Comparison of ENCODE assay signal across 7 cellular contexts in the genomic region with DNA sequence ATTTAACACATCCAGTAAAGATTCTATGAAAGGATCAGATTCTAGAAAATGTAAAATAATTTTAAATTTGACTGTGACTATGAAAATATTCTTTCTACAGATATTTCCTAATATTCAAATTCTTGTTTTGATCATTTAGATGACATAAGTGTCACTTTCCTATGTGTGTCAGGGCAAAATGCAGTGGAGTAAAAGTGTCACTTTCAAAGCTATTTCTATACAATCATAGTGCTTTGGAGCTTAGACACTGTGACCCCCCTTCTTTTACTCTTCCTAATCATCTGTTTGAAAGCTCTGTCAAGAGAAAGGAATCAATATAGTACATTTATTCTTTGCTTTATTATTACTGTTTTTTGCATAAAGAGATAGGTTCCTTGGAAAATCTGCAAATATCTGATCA.
"Had no signal": no experiment of that assay in that cellular context is flagged by ENCODE, and none has a peak within 500 bp of the region (broad histone marks: within the 10 kb centered on the region; RNA-seq: fewer than 3 reads in every experiment).

No MANE protein-coding gene starts in this region.

- FAIRE-seq: GM12878, GM12891, GM12892, GM18507, GM19239 had no signal

- H3K4me3 ChIP-seq: GM12878 had no signal

- DNase-seq: GDM1, GF-D8 had no signal
